26 cellular contexts compared by ENCODE assay signal in genomic region chr6:168314029-168314420, GRCh38. TPM values are rescaled to one million over a fixed set of nuclear protein-coding genes. Genes with fewer than 3 reads are reported as not detected.
A peak's percentile ranks its signal among the peaks of the same experiment; 100 is the strongest.
DNase-seq lines count a peak whose midpoint lies in the region; ATAC-seq, FAIRE-seq and TF ChIP-seq lines count a peak whose summit lies in the region.
"Had no signal": no experiment of that assay in that cellular context is flagged by ENCODE, and none has a peak within 500 bp of the region (broad histone marks: within the 10 kb centered on the region; RNA-seq: fewer than 3 reads in every experiment).

No MANE protein-coding gene starts in this region.

- H3K27ac ChIP-seq in HUES48 (ENCODE audit: low read depth, low read length) (peak overlapping the region; percentile 82), endodermal cell (ENCODE audit: low read depth, low read length) (no peak overlapping the region), prostate gland (peak overlapping the region; percentile 18 to 43)
- H3K27ac ChIP-seq: BLaER1, left lung, ovary, Peyer's patch, thoracic aorta had no signal

- TF ChIP-seq CTCF in endodermal cell (conservative IDR thresholded peaks at IDR 0.05), result no peak
- TF ChIP-seq CTCF in nephron (IDR thresholded peaks at IDR 0.05; ENCODE audit: unreplicated experiment in 3 of 3), result no peak
- TF ChIP-seq CTCF in prostate gland (IDR thresholded peaks at IDR 0.05), result no peak
- TF ChIP-seq CTCF in natural killer cell (IDR thresholded peaks at IDR 0.05), result no peak

- H3K9me3 ChIP-seq in HUES48 (ENCODE audit: control insufficient read depth, insufficient read depth, low read length), result no peaks in the 10 kb centered on the region
- H3K9me3 ChIP-seq in endodermal cell (ENCODE audit: control insufficient read depth, low read length), result no peaks in the 10 kb centered on the region
- H3K9me3 ChIP-seq in prostate gland, result no peaks in the 10 kb centered on the region
- H3K9me3 ChIP-seq: left lung, ovary, Peyer's patch, thoracic aorta had no signal

- no peak for FAIRE-seq in frontal cortex (lab: Jason Lieb, UNC)
- FAIRE-seq: GM12892 had no signal

- intact Hi-C loops in prostate gland (cut with DNase I) (loop anchor here (5.0 kb wide), 1 partner anchor 152 kb away; no protein-coding TSS in a partner anchor), natural killer cell (cut with micrococcal nuclease) (no loop called here)

- H3K9me3 Mint-ChIP-seq in endodermal cell, result no peaks in the 10 kb centered on the region
- no peaks in the 10 kb centered on the region for H3K9me3 Mint-ChIP-seq in nephron
- H3K9me3 Mint-ChIP-seq in natural killer cell, result no peaks in the 10 kb centered on the region
- H3K9me3 Mint-ChIP-seq: activated CD8-positive, alpha-beta T cell treated with anti-CD3 and anti-CD28 coated beads for 36 hours; activated naive CD4-positive, alpha-beta T cell treated with anti-CD3 and anti-CD28 coated beads, Interleukin-2, amount 50 U/mL, for 24 hours; stimulated activated naive CD8-positive, alpha-beta T cell treated with anti-CD3 and anti-CD28 coated beads, Interleukin-15, Interleukin-2, amounts not matched to agents 100 ng/mL and 50 ng/mL, for 24 hours had no signal

- H3K27me3 Mint-ChIP-seq in endodermal cell (ENCODE audit: insufficient read depth) (peaks cover 15% of the 10 kb centered on the region), nephron (ENCODE audit: low read depth) (peaks cover 13% of the 10 kb centered on the region), natural killer cell (ENCODE audit: low read depth in 2 of 2) (peaks cover 19 to 29% of the 10 kb centered on the region in 2 donors)

- H3K27ac Mint-ChIP-seq in endodermal cell (peak overlapping the region; percentile 83), nephron (peak overlapping the region; percentile 73 to 95 (median 91)), natural killer cell (no peak overlapping the region)
- H3K27ac Mint-ChIP-seq: activated CD4-positive, alpha-beta T cell treated with anti-CD3 and anti-CD28 coated beads for 36 hours; activated CD8-positive, alpha-beta T cell treated with anti-CD3 and anti-CD28 coated beads for 36 hours; activated naive CD4-positive, alpha-beta T cell treated with anti-CD3 and anti-CD28 coated beads, Interleukin-2, amount 50 U/mL, for 24 hours; stimulated activated naive CD8-positive, alpha-beta T cell treated with anti-CD3 and anti-CD28 coated beads, Interleukin-15, Interleukin-2, amounts not matched to agents 100 ng/mL and 50 ng/mL, for 24 hours had no signal

- H3K4me1 ChIP-seq in HUES48 (ENCODE audit: control insufficient read depth, insufficient read depth, low read length) (peaks cover 30% of the 10 kb centered on the region), endodermal cell (ENCODE audit: control insufficient read depth, insufficient read depth, low read length) (peaks cover 14% of the 10 kb centered on the region), prostate gland (replicated peaks) (peaks cover 8% of the 10 kb centered on the region)
- H3K4me1 ChIP-seq: left lung had no signal

- H3K36me3 Mint-ChIP-seq in endodermal cell (ENCODE audit: low read depth) (peaks cover 46% of the 10 kb centered on the region), nephron (ENCODE audit: low read depth) (peaks cover 19% of the 10 kb centered on the region), natural killer cell (no peaks in the 10 kb centered on the region)
- H3K36me3 Mint-ChIP-seq: activated naive CD4-positive, alpha-beta T cell treated with anti-CD3 and anti-CD28 coated beads, Interleukin-2, amount 50 U/mL, for 24 hours; IgD-negative memory B cell had no signal

- H3K27me3 ChIP-seq in HUES48 (ENCODE audit: control insufficient read depth, insufficient read depth, low read length) (peaks cover 12% of the 10 kb centered on the region), endodermal cell (ENCODE audit: control insufficient read depth, insufficient read depth, low read length, poor library complexity, severe bottlenecking) (no peaks in the 10 kb centered on the region), prostate gland (replicated peaks; ENCODE audit: insufficient read depth) (no peaks in the 10 kb centered on the region)
- H3K27me3 ChIP-seq: BLaER1, ovary had no signal

- H3K4me3 ChIP-seq in HUES48 (ENCODE audit: low read depth, low read length) (no peak overlapping the region), endodermal cell (ENCODE audit: low read length) (peak overlapping the region; percentile 71), prostate gland (no peak overlapping the region)
- H3K4me3 ChIP-seq: BLaER1, left lung, ovary, Peyer's patch, thoracic aorta had no signal

- H3K9ac ChIP-seq in HUES48 (ENCODE audit: low read depth, low read length) (no peak overlapping the region), endodermal cell (ENCODE audit: extremely low read depth, low read length, poor library complexity, severe bottlenecking) (no peak overlapping the region)
- H3K9ac ChIP-seq: BLaER1 had no signal

- TF ChIP-seq POLR2A in prostate gland (IDR thresholded peaks at IDR 0.05), result no peak

- peak; percentile 50 for DNase-seq in endodermal cell
- DNase-seq in prostate gland (ENCODE audit: low spot score), result no peak
- no peak for DNase-seq in natural killer cell
- DNase-seq in frontal cortex (ENCODE audit: low spot score in 2 of 2), result no peak
- DNase-seq in NCI-H446 treated with DMSO at 0.1 percent for 48 hours (lab: John Stamatoyannopoulos, UW), result no peak
- DNase-seq: activated CD4-positive, alpha-beta T cell treated with anti-CD3 and anti-CD28 coated beads for 36 hours; activated CD8-positive, alpha-beta T cell treated with anti-CD3 and anti-CD28 coated beads for 36 hours; amygdala; DMS153; NCI-H2107; NCI-H774; ovary; Peyer's patch; SHP77; stimulated activated CD8-positive, alpha-beta memory T cell treated with anti-CD3 and anti-CD28 coated beads, Interleukin-4, amount 100 ng/mL, for 48 hours; T-helper 2 cell had no signal

- no peak for ATAC-seq in natural killer cell
- ATAC-seq: activated CD4-positive, alpha-beta T cell treated with anti-CD3 and anti-CD28 coated beads for 36 hours; activated CD8-positive, alpha-beta T cell treated with anti-CD3 and anti-CD28 coated beads for 36 hours; HCT116 had no signal

- 85 to 92% methylated on average over 7 to 11 of the region's 11 CpGs for WGBS in endodermal cell (ENCODE audit: insufficient coverage in 1 of 2, insufficient read length in 1 of 2), 2 experiments
- WGBS in prostate gland, result 63% methylated on average over 11 of the region's 11 CpGs

- H3K36me3 ChIP-seq in HUES48 (ENCODE audit: control insufficient read depth, insufficient read depth, low read length) (no peaks in the 10 kb centered on the region), endodermal cell (ENCODE audit: control insufficient read depth, insufficient read depth, low read length) (peaks cover 58% of the 10 kb centered on the region), prostate gland (no peaks in the 10 kb centered on the region)
- H3K36me3 ChIP-seq: BLaER1, left lung, ovary, Peyer's patch, thoracic aorta had no signal

- H3K4me1 Mint-ChIP-seq in endodermal cell (peaks cover 39% of the 10 kb centered on the region), nephron (peaks cover 61% of the 10 kb centered on the region), natural killer cell (no peaks in the 10 kb centered on the region)
- H3K4me1 Mint-ChIP-seq: activated CD4-positive, alpha-beta T cell treated with anti-CD3 and anti-CD28 coated beads for 36 hours; activated naive CD4-positive, alpha-beta T cell treated with anti-CD3 and anti-CD28 coated beads, Interleukin-2, amount 50 U/mL, for 24 hours; IgD-negative memory B cell had no signal

- H3K4me3 Mint-ChIP-seq in endodermal cell (peak overlapping the region; percentile 44), nephron (peak overlapping the region; percentile 36 to 67 (median 59)), natural killer cell (no peak overlapping the region)
- H3K4me3 Mint-ChIP-seq: activated CD4-positive, alpha-beta T cell treated with anti-CD3 and anti-CD28 coated beads for 36 hours; activated CD8-positive, alpha-beta T cell treated with anti-CD3 and anti-CD28 coated beads for 36 hours; activated naive CD4-positive, alpha-beta T cell treated with anti-CD3 and anti-CD28 coated beads, Interleukin-2, amount 50 U/mL, for 24 hours; IgD-negative memory B cell; stimulated activated naive CD8-positive, alpha-beta T cell treated with anti-CD3 and anti-CD28 coated beads, Interleukin-15, Interleukin-2, amounts not matched to agents 100 ng/mL and 50 ng/mL, for 24 hours had no signal

RNA-seq across cellular contexts. Expression of gene DACT2, which starts 5.6 kb away (rescaled TPM):
- total RNA-seq in endodermal cell, result 10 to 100 TPM; 16.6 to 39.9 TPM
- polyA plus RNA-seq in endodermal cell (2013, experiment 1 of 2), result 10.8 TPM
- polyA plus RNA-seq in endodermal cell (2013, experiment 2 of 2), result 13.1 TPM
- 10 to 100 TPM; 22.1 to 28.1 TPM for total RNA-seq in prostate gland
- total RNA-seq in natural killer cell, result not detected
- total RNA-seq in frontal cortex, result 2.9 TPM
- total RNA-seq: activated CD8-positive, alpha-beta T cell treated with anti-CD3 and anti-CD28 coated beads for 36 hours had no signal
- polyA plus RNA-seq: IgD-negative memory B cell had no signal

Comparison
In these comparisons a context has a peak if more than half of its experiments do, and no peak if none do; other contexts are left out.
1. H3K27ac Mint-ChIP-seq: peak in endodermal cell (single experiment) and nephron (3 of 3); none in natural killer cell (0 of 2).